Comparison of ENCODE assay signal across 9 cellular contexts in the genomic region with DNA sequence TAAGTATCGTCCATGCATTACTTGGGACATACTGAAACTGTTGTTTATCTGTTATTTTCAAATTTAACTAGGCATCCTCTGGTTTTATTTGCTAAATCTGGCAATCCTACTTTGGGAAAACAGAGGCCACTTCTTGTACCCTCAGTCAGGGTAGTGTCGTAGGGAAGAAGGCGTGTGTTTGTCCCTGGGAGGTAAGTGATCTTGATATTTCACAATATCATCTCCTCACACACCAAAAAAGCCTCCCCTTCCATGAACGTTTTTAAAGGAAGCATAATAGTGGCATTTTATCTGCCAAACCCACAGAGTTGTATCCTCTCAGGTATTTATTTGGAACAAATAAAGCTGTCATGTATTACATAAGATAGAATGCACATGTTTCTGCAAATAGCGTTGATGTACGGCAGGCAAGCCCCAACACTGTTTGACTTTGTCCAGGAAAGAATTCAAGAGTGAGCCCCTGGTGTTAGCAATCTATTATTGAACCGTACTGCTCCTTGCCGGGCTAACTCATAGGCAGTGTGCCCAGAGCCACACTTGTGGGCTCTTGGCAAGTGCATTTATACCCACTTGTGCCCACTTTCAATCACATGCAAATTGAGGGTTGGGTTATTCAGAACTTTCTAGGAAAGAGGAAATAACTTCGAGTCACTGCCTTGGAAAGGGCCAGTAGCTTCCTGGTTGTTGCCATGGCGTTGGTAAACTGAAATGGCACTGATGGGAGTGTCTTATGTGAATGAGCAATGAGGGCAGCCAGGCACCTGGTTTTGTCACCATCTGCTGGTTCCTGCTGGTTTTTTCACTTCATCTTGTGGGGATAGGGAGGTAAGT.
DNase-seq lines count a peak whose midpoint lies in the region; ATAC-seq, FAIRE-seq and TF ChIP-seq lines count a peak whose summit lies in the region.
"Had no signal": no experiment of that assay in that cellular context is flagged by ENCODE, and none has a peak within 500 bp of the region (broad histone marks: within the 10 kb centered on the region; RNA-seq: fewer than 3 reads in every experiment).

No MANE protein-coding gene starts in this region.

- no peaks in the 10 kb centered on the region for H3K27me3 ChIP-seq in uterus

- TF ChIP-seq POLR2A in uterus (IDR thresholded peaks at IDR 0.05): no peak

- DNase-seq in NCI-H748 (lab: John Stamatoyannopoulos, UW; ENCODE audit: unreplicated experiment): peak; percentile 40
- peak; percentile 35 for DNase-seq in fibroblast of pulmonary artery (ENCODE audit: low read depth)
- DNase-seq in uterus: no peak
- DNase-seq in D721Med (ENCODE audit: insufficient read length, low spot score): no peak
- no peak for DNase-seq in NK-92 treated with Interleukin-12 subunit alpha and Interleukin-12 subunit beta, amount 100 ng/mL, for 24 hours (lab: John Stamatoyannopoulos, UW)
- no peak for DNase-seq in NCI-H82 (lab: John Stamatoyannopoulos, UW)

- no peak overlapping the region for H3K4me3 ChIP-seq in fibroblast of pulmonary artery (replicated peaks; ENCODE audit: low read depth, low read length)
- no peak overlapping the region for H3K4me3 ChIP-seq in uterus

- ATAC-seq in GM18511 (IDR thresholded peaks at IDR 0.05; ENCODE audit: unreplicated experiment): peak; percentile 91
- ATAC-seq in HG02798 (IDR thresholded peaks at IDR 0.05; ENCODE audit: poor library complexity, unreplicated experiment): peak; percentile 56
- ATAC-seq: Panc1 had no signal

- no peaks in the 10 kb centered on the region for H3K9me3 ChIP-seq in uterus

- intact Hi-C loops in uterus (cut with DNase I; ENCODE audit: low total_unique reads): no loop called here

- FAIRE-seq in D721Med (lab: Jason Lieb, UNC): no peak

- H3K36me3 ChIP-seq in uterus: no peaks in the 10 kb centered on the region

- peak overlapping the region; percentile 10 to 32 for H3K27ac ChIP-seq in uterus

- no peak for TF ChIP-seq CTCF in fibroblast of pulmonary artery (IDR thresholded peaks at IDR 0.05; ENCODE audit: low read length, missing control alignments)
- no peak for TF ChIP-seq CTCF in uterus (IDR thresholded peaks at IDR 0.05)
- TF ChIP-seq CTCF in D721Med (IDR thresholded peaks at IDR 0.05; ENCODE audit: insufficient read depth, missing control alignments): no peak

- H3K4me1 ChIP-seq in uterus: no peaks in the 10 kb centered on the region

Comparison
In these comparisons a context has a peak if more than half of its experiments do, and no peak if none do; other contexts are left out.
1. DNase-seq: peak in NCI-H748 (single experiment) and fibroblast of pulmonary artery (single experiment); none in uterus (0 of 2), D721Med (single experiment), NK-92 treated with Interleukin-12 subunit alpha and Interleukin-12 subunit beta, amount 100 ng/mL, for 24 hours (single experiment) and NCI-H82 (single experiment).